8 cellular contexts compared by ENCODE assay signal in the genomic region with DNA sequence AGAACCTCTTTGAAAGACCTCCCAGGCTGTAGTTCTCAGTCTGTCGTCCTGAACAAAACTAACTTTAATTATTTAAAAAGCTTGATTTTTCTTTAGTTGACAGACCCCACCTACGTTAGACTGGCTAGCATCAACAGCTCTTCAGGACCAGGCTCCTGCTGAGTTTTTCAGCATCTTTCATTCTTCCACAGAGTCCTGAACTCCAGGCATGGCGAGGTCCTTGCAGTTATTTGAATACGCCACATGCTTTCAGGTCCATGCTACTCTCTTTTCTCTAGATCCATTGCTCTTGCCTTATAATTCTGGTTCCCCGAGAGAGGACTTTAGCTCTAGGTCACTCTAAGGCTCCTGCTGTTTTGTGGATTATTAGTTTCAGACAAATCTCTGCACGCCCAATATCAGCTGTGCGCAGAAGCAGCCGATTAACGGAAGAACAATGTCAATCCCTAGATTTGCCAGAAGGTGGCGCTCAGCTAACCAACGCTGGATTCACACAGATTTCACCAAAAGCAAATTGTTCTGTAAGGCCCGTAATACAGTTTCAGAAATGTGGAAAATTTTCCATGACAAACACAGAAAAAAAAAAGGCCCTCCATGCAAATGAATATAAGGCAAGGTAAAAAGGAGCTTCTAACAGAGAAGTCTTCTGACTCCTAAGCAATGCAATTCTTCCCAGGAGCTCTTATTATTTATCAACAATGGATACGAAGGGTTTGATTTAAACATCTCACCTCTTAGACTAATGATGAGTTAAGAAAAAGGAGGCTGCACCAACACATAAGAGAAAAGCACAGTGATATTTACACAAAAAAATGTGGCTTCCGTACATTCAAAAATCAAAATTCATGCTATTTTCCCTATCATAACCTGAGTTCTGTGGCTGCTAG. TPM values are rescaled to one million over a fixed set of nuclear protein-coding genes. Genes with fewer than 3 reads are reported as not detected.
DNase-seq lines count a peak whose midpoint lies in the region; ATAC-seq and TF ChIP-seq lines count a peak whose summit lies in the region.

No MANE protein-coding gene starts in this region.

- ATAC-seq in omental fat pad (ENCODE audit: low FRiP score), result peak; percentile 51

- DNase-seq in activated effector memory CD4-positive, alpha-beta T cell treated with anti-CD3 and anti-CD28 coated beads, Interleukin-2, amount 50 U/mL, for 16 hours, result peak; percentile 77
- no peak for DNase-seq in activated effector memory CD4-positive, alpha-beta T cell treated with Interleukin-2 at 50 U/mL for 16 hours
- DNase-seq in NCI-H1417 (lab: John Stamatoyannopoulos, UW) (peak; percentile 17 to 61 (median 27)), fibroblast of the conjunctiva (ENCODE audit: low read depth) (peak; percentile 44), omental fat pad (ENCODE audit: low spot score) (no peak), ecto neural progenitor cell (ENCODE audit: low spot score) (no peak)
- DNase-seq in activated CD8-positive, alpha-beta memory T cell treated with anti-CD3 and anti-CD28 coated beads, Interleukin-2, amount 50 U/mL, for 24 hours (ENCODE audit: extremely low read depth), result peak; percentile 18
- no peak for DNase-seq in stimulated activated naive CD4-positive, alpha-beta T cell treated with Interleukin-2 at 50 U/mL for 16 hours (lab: John Stamatoyannopoulos, UW)

- TF ChIP-seq CTCF in omental fat pad (IDR thresholded peaks at IDR 0.05), result peak in 1 of 3 donors; percentile 38

RNA-seq across cellular contexts. Expression of gene BCO1, which starts 33.5 kb away (rescaled TPM):
- under 1 TPM in 2 of 4 donors, not detected in 2; 0.28 to 0.36 TPM for total RNA-seq in omental fat pad

Comparison
In these comparisons a context has a peak if more than half of its experiments do, and no peak if none do; other contexts are left out.
1. DNase-seq: peak in activated effector memory CD4-positive, alpha-beta T cell treated with anti-CD3 and anti-CD28 coated beads, Interleukin-2, amount 50 U/mL, for 16 hours (single experiment), NCI-H1417 (3 of 3), activated CD8-positive, alpha-beta memory T cell treated with anti-CD3 and anti-CD28 coated beads, Interleukin-2, amount 50 U/mL, for 24 hours (single experiment) and fibroblast of the conjunctiva (single experiment); none in activated effector memory CD4-positive, alpha-beta T cell treated with Interleukin-2 at 50 U/mL for 16 hours (single experiment), omental fat pad (single experiment), stimulated activated naive CD4-positive, alpha-beta T cell treated with Interleukin-2 at 50 U/mL for 16 hours (single experiment) and ecto neural progenitor cell (single experiment).